In genomic region chr19:41204338-41204737, GRCh38 we compare ENCODE assay signal across 9 cellular contexts. TPM values are rescaled to one million over a fixed set of nuclear protein-coding genes. Genes with fewer than 3 reads are reported as not detected.
DNase-seq lines count a peak whose midpoint lies in the region; ATAC-seq and TF ChIP-seq lines count a peak whose summit lies in the region.
"Not testable (repeated sequence)": the region's sequence is repeated elsewhere in the genome, so short reads cannot be mapped to it uniquely, and the experiment has no call there.
"Had no signal": no experiment of that assay in that cellular context is flagged by ENCODE, and none has a peak within 500 bp of the region (broad histone marks: within the 10 kb centered on the region; RNA-seq: fewer than 3 reads in every experiment).

No MANE protein-coding gene starts in this region.

- not testable (repeated sequence) for H3K27me3 ChIP-seq in lower lobe of right lung (ENCODE audit: low read depth)

- not testable (repeated sequence) for H3K27ac ChIP-seq in lower lobe of right lung

- peak; percentile 82 for DNase-seq in ACHN
- peak; percentile 84 for DNase-seq in GM13977 (ENCODE audit: low spot score)
- peak; percentile 63 for DNase-seq in NCI-H1694 (lab: John Stamatoyannopoulos, UW)
- peak; percentile 71 for DNase-seq in SKM-1 (lab: John Stamatoyannopoulos, UW; ENCODE audit: unreplicated experiment)
- DNase-seq in activated T-cell treated with anti-CD3 and anti-CD28 coated beads, Interleukin-2, amount 50 U/mL, for 72 hours, result peak; percentile 84 to 85
- DNase-seq in endothelial cell (ENCODE audit: low spot score), result peak; percentile 85
- DNase-seq in lower lobe of right lung, result peak; percentile 78
- DNase-seq in stimulated activated CD4-positive, alpha-beta T cell treated with anti-CD3 and anti-CD28 coated beads, Interleukin-1b, Interleukin-23, amount 100 ng/mL, for 48 hours, result peak; percentile 84

- H3K36me3 Mint-ChIP-seq in activated T-cell treated with anti-CD3 and anti-CD28 coated beads, Interleukin-2, amount 50 U/mL, for 72 hours (ENCODE audit: insufficient read depth in 2 of 2); endothelial cell (ENCODE audit: low read depth, unreplicated experiment): not testable (repeated sequence)

- not testable (repeated sequence) for H3K9me3 ChIP-seq in lower lobe of right lung

- TF ChIP-seq CTCF in GM13977 (IDR thresholded peaks at IDR 0.05; ENCODE audit: extremely low read depth, insufficient read depth, missing control alignments), result peak; percentile 82
- TF ChIP-seq CTCF in endothelial cell (IDR thresholded peaks at IDR 0.05; ENCODE audit: unreplicated experiment), result peak; percentile 67
- peak; percentile 88 for TF ChIP-seq CTCF in lower lobe of right lung (IDR thresholded peaks at IDR 0.05)

- H3K27ac Mint-ChIP-seq in activated T-cell treated with anti-CD3 and anti-CD28 coated beads, Interleukin-2, amount 50 U/mL, for 72 hours, result peak overlapping the region; percentile 77
- not testable (repeated sequence) for H3K27ac Mint-ChIP-seq in endothelial cell (ENCODE audit: unreplicated experiment)

- H3K4me3 ChIP-seq in lower lobe of right lung, result not testable (repeated sequence)

- in situ Hi-C loops in ACHN (cut with HindIII; ENCODE audit: low pct_ligation_motif_present, low pct_unique_long_range_greater_than_20kb, low sequenced_read_pairs), result not testable (repeated sequence)
- in situ Hi-C loops in GM13977 (cut with MboI; ENCODE audit: low pct_unique_long_range_greater_than_20kb, low sequenced_read_pairs, unreplicated experiment), result loop anchor here (10.0 kb wide), 2 partner anchors 50 to 110 kb away; partner anchors contain the start of gene CCDC97

- H3K9me3 Mint-ChIP-seq in activated T-cell treated with anti-CD3 and anti-CD28 coated beads, Interleukin-2, amount 50 U/mL, for 72 hours; endothelial cell (ENCODE audit: unreplicated experiment): not testable (repeated sequence)

- not testable (repeated sequence) for H3K36me3 ChIP-seq in lower lobe of right lung

- H3K4me1 ChIP-seq in lower lobe of right lung, result not testable (repeated sequence)

- intact Hi-C loops in lower lobe of right lung (cut with DNase I), result not testable (repeated sequence)

- H3K27me3 Mint-ChIP-seq in activated T-cell treated with anti-CD3 and anti-CD28 coated beads, Interleukin-2, amount 50 U/mL, for 72 hours (ENCODE audit: low read depth); endothelial cell (ENCODE audit: unreplicated experiment): not testable (repeated sequence)

- H3K4me1 Mint-ChIP-seq in activated T-cell treated with anti-CD3 and anti-CD28 coated beads, Interleukin-2, amount 50 U/mL, for 72 hours (ENCODE audit: low read depth), result peaks cover 17% of the 10 kb centered on the region
- H3K4me1 Mint-ChIP-seq in endothelial cell (ENCODE audit: unreplicated experiment), result not testable (repeated sequence)

- H3K4me3 Mint-ChIP-seq in activated T-cell treated with anti-CD3 and anti-CD28 coated beads, Interleukin-2, amount 50 U/mL, for 72 hours, result not testable (repeated sequence)
- H3K4me3 Mint-ChIP-seq in endothelial cell (ENCODE audit: unreplicated experiment), result peak overlapping the region; percentile 13

- ATAC-seq in activated T-cell treated with anti-CD3 and anti-CD28 coated beads, Interleukin-2, amount 50 U/mL, for 72 hours (replicated peaks in 1 of 2), result peak; percentile 97
- peak; percentile 92 to 96 for ATAC-seq in lower lobe of right lung

RNA-seq across cellular contexts. Expression of gene CYP2S1, which starts 11.3 kb away (rescaled TPM):
- 1 to 10 TPM in 1 of 2 donors, under 1 TPM in 1; 0.35 to 1.2 TPM for total RNA-seq in activated T-cell treated with anti-CD3 and anti-CD28 coated beads, Interleukin-2, amount 50 U/mL, for 72 hours
- total RNA-seq in endothelial cell (ENCODE audit: unreplicated experiment) (17.5 TPM), lower lobe of right lung (11.0 TPM)

RNA-seq across cellular contexts. Expression of gene AXL, which starts 14.7 kb away (rescaled TPM):
- under 1 TPM; 0.17 to 0.44 TPM for total RNA-seq in activated T-cell treated with anti-CD3 and anti-CD28 coated beads, Interleukin-2, amount 50 U/mL, for 72 hours
- 5.5 TPM for total RNA-seq in endothelial cell (ENCODE audit: unreplicated experiment)
- total RNA-seq in lower lobe of right lung, result 92.7 TPM
- total RNA-seq: T-helper 2 cell treated with Interferon-gamma antibody and Interleukin-4, amounts not matched to agents 100 ng/mL and 5 ng/mL, for 36 hours had no signal

RNA-seq across cellular contexts. Expression of gene HNRNPUL1, which starts 59.8 kb away (rescaled TPM):
- total RNA-seq in activated T-cell treated with anti-CD3 and anti-CD28 coated beads, Interleukin-2, amount 50 U/mL, for 72 hours, result 100 to 1,000 TPM; 276 to 351 TPM
- total RNA-seq in endothelial cell (ENCODE audit: unreplicated experiment) (259 TPM), lower lobe of right lung (191 TPM)

Comparison
In these comparisons a context has a peak if more than half of its experiments do, and no peak if none do; other contexts are left out.
1. RNA of gene AXL, which starts 14.7 kb away (total RNA-seq): 92.7 TPM in lower lobe of right lung (single experiment); 5.5 TPM in endothelial cell (single experiment) and 0.17 to 0.44 TPM in activated T-cell treated with anti-CD3 and anti-CD28 coated beads, Interleukin-2, amount 50 U/mL, for 72 hours; every median in the first group is over 10 times any median in the second.
2. Peak in every context shown above with its lines, with median percentiles within 50 percentile points of each other: DNase-seq and CTCF ChIP-seq.